Comparison of ENCODE assay signal across 9 cellular contexts in the genomic region with DNA sequence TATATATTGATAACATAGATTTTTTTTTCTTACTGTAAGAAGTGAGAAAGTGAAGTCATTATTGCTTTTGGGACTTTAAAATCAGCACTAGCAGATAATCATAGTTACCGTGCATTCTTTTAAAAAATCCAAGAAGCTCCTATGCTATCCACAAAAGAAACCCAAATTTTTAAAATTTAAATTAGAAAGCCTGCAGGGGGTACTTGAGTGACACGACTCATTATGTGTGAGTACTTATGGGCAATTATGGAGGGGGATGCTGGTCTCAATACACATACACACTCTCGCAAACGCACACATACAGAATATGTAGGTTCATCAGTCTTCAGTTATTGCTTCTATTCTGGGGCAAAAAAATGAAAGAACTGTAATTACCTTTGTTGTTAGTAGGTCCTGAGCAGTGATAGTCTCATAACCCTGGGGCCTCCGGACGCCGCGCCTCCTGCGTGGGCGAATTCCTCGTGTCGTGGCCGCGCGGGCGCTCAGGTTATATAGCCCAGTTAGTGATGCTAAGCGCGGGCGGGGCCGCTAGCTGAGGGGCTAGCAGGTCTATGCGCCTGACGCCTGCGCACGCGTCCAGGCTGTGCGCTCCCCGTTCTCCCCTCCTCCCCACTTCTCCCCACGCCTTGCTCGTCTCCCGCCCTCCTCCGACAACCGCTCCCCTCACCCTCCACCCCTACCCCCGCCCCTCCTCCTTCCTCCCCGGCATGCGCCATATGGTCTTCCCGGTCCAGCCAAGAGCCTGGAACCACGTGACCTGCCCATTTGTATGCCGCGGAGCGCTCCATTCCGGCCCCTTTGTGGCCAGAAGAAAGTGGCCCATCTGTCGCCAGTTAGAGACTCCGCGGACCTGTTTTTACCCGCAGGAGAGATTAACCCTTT. TPM values are rescaled to one million over a fixed set of nuclear protein-coding genes. Genes with fewer than 3 reads are reported as not detected.
A peak's percentile ranks its signal among the peaks of the same experiment; 100 is the strongest.
DNase-seq lines count a peak whose midpoint lies in the region; ATAC-seq and TF ChIP-seq lines count a peak whose summit lies in the region.
"Had no signal": no experiment of that assay in that cellular context is flagged by ENCODE, and none has a peak within 500 bp of the region (broad histone marks: within the 10 kb centered on the region; RNA-seq: fewer than 3 reads in every experiment).

A gene (minus strand): TSS at position 463 of the 882 bp plus-strand sequence. CDS start 1,657 bp downstream, outside the sequence.

- TF ChIP-seq CTCF in fibroblast of the aortic adventitia (IDR thresholded peaks at IDR 0.05; ENCODE audit: insufficient read depth, low read length) (no peak), MCF 10A (IDR thresholded peaks at IDR 0.05; ENCODE audit: unreplicated experiment) (no peak)

- H3K27ac Mint-ChIP-seq in stimulated activated naive CD8-positive, alpha-beta T cell treated with anti-CD3 and anti-CD28 coated beads, Interleukin-15, Interleukin-2, amounts not matched to agents 100 ng/mL and 50 ng/mL, for 24 hours, result no peak within 1 kb of the TSS
- H3K27ac Mint-ChIP-seq in MCF 10A (ENCODE audit: low read depth, unreplicated experiment), result no peak within 1 kb of the TSS

- peak within 1 kb of the TSS; percentile 74 for H3K4me3 Mint-ChIP-seq in stimulated activated naive CD8-positive, alpha-beta T cell treated with anti-CD3 and anti-CD28 coated beads, Interleukin-15, Interleukin-2, amounts not matched to agents 100 ng/mL and 50 ng/mL, for 24 hours
- no peak within 1 kb of the TSS for H3K4me3 Mint-ChIP-seq in MCF 10A (ENCODE audit: unreplicated experiment)

- POLR2A ChIA-PET in MCF 10A (lab: Yijun Ruan, JAX), result no interaction called here

- intact Hi-C loops in MCF 10A (cut with micrococcal nuclease), result no loop called here

- no TSS peak for BruUV-seq in MCF 10A (replicated peaks; lab: Mats Ljungman, UMichigan)

- DNase-seq in activated CD8-positive, alpha-beta memory T cell treated with anti-CD3 and anti-CD28 coated beads, Interleukin-2, amount 50 U/mL, for 48 hours, result peak; percentile 56
- DNase-seq in activated CD8-positive, alpha-beta memory T cell treated with anti-CD3 and anti-CD28 coated beads for 24 hours, result no peak
- peak; percentile 100 for DNase-seq in NCI-H82 treated with DMSO at 0.1 percent for 48 hours (lab: John Stamatoyannopoulos, UW; ENCODE audit: unreplicated experiment)
- no peak for DNase-seq in fibroblast of the aortic adventitia (ENCODE audit: low read depth)
- no peak for DNase-seq in SIG-M5 treated with dmso at 0.1 percent for 504 hours (lab: John Stamatoyannopoulos, UW; ENCODE audit: unreplicated experiment)
- no peak for DNase-seq in MCF 10A (ENCODE audit: unreplicated experiment)

- ATAC-seq in GM21717 (IDR thresholded peaks at IDR 0.05; ENCODE audit: unreplicated experiment), result no peak

- peaks cover 8% of the 10 kb centered on the region for H3K36me3 Mint-ChIP-seq in stimulated activated naive CD8-positive, alpha-beta T cell treated with anti-CD3 and anti-CD28 coated beads, Interleukin-15, Interleukin-2, amounts not matched to agents 100 ng/mL and 50 ng/mL, for 24 hours (ENCODE audit: low read depth)
- H3K36me3 Mint-ChIP-seq in MCF 10A (ENCODE audit: insufficient read depth, unreplicated experiment), result peaks cover 7% of the 10 kb centered on the region

- peaks cover 9% of the 10 kb centered on the region for H3K9me3 Mint-ChIP-seq in stimulated activated naive CD8-positive, alpha-beta T cell treated with anti-CD3 and anti-CD28 coated beads, Interleukin-15, Interleukin-2, amounts not matched to agents 100 ng/mL and 50 ng/mL, for 24 hours
- H3K9me3 Mint-ChIP-seq in MCF 10A (ENCODE audit: unreplicated experiment), result peaks cover 20% of the 10 kb centered on the region

- peaks cover 82% of the 10 kb centered on the region for H3K27me3 Mint-ChIP-seq in stimulated activated naive CD8-positive, alpha-beta T cell treated with anti-CD3 and anti-CD28 coated beads, Interleukin-15, Interleukin-2, amounts not matched to agents 100 ng/mL and 50 ng/mL, for 24 hours
- peaks cover 79% of the 10 kb centered on the region for H3K27me3 Mint-ChIP-seq in MCF 10A (ENCODE audit: insufficient read depth, unreplicated experiment)

- peaks cover 57% of the 10 kb centered on the region for H3K4me1 Mint-ChIP-seq in stimulated activated naive CD8-positive, alpha-beta T cell treated with anti-CD3 and anti-CD28 coated beads, Interleukin-15, Interleukin-2, amounts not matched to agents 100 ng/mL and 50 ng/mL, for 24 hours (ENCODE audit: low read depth)
- H3K4me1 Mint-ChIP-seq in MCF 10A (ENCODE audit: insufficient read depth, unreplicated experiment), result no peaks in the 10 kb centered on the region

- H3K4me3 ChIP-seq in fibroblast of the aortic adventitia (ENCODE audit: low read depth, low read length), result peak within 1 kb of the TSS; percentile 37

- CTCF ChIA-PET in MCF 10A (lab: Yijun Ruan, JAX), result interaction anchor here (0.6 kb wide), 1 partner anchor 10 kb away, joined by 3 read pairs; no protein-coding TSS in a partner anchor

RNA-seq across cellular contexts. Expression of the gene that starts here (rescaled TPM):
- total RNA-seq in fibroblast of the aortic adventitia (ENCODE audit: low replicate concordance) (not detected in 2 replicates), MCF 10A (2022) (not detected in 2 replicates)
- total RNA-seq: SK-MEL-5 had no signal

Comparison
In these comparisons a context has a peak if more than half of its experiments do, and no peak if none do; other contexts are left out.
1. DNase-seq: peak in activated CD8-positive, alpha-beta memory T cell treated with anti-CD3 and anti-CD28 coated beads, Interleukin-2, amount 50 U/mL, for 48 hours (single experiment) and NCI-H82 treated with DMSO at 0.1 percent for 48 hours (single experiment); none in activated CD8-positive, alpha-beta memory T cell treated with anti-CD3 and anti-CD28 coated beads for 24 hours (single experiment), fibroblast of the aortic adventitia (single experiment), SIG-M5 treated with dmso at 0.1 percent for 504 hours (single experiment) and MCF 10A (single experiment).